17 cellular contexts compared by ENCODE assay signal in genomic region chr14:91321131-91321530, GRCh38.
"Had no signal": no experiment of that assay in that cellular context is flagged by ENCODE, and none has a peak within 500 bp of the region (broad histone marks: within the 10 kb centered on the region; RNA-seq: fewer than 3 reads in every experiment).

No MANE protein-coding gene starts in this region.

- H3K4me3 Mint-ChIP-seq: natural killer cell had no signal

- H3K4me3 ChIP-seq: body of pancreas, upper lobe of left lung had no signal

- H3K27ac Mint-ChIP-seq: progenitor cell of endocrine pancreas had no signal

- H3K27ac ChIP-seq: body of pancreas had no signal

- H3K27me3 ChIP-seq: body of pancreas, upper lobe of left lung had no signal

- H3K9me3 ChIP-seq: body of pancreas, upper lobe of left lung had no signal

- ATAC-seq: body of pancreas, left cardiac atrium, natural killer cell, right cardiac atrium had no signal

- DNase-seq: activated CD4-positive, alpha-beta T cell treated with anti-CD3 and anti-CD28 coated beads, Interleukin-2, amount 50 U/mL, for 1 hour; activated CD4-positive, CD25-positive, alpha-beta regulatory T cell; activated gamma-delta T cell treated with Interleukin-2 at 50 U/mL for 16 hours; activated T-cell treated with anti-CD3 and anti-CD28 coated beads, Interleukin-2, amount 50 U/mL, for 48 hours; body of pancreas; central memory CD4-positive, alpha-beta T cell; erythroblast; hypothalamus; left cardiac atrium; natural killer cell; occipital lobe; small intestine; stimulated activated naive CD4-positive, alpha-beta T cell treated with Interleukin-2 at 50 U/mL for 16 hours; T-helper 2 cell; upper lobe of left lung had no signal

- H3K36me3 Mint-ChIP-seq: natural killer cell had no signal

- H3K9me3 Mint-ChIP-seq: natural killer cell had no signal

- H3K27me3 Mint-ChIP-seq: progenitor cell of endocrine pancreas had no signal
